Comparison of ENCODE assay signal across 28 cellular contexts in the genomic region with DNA sequence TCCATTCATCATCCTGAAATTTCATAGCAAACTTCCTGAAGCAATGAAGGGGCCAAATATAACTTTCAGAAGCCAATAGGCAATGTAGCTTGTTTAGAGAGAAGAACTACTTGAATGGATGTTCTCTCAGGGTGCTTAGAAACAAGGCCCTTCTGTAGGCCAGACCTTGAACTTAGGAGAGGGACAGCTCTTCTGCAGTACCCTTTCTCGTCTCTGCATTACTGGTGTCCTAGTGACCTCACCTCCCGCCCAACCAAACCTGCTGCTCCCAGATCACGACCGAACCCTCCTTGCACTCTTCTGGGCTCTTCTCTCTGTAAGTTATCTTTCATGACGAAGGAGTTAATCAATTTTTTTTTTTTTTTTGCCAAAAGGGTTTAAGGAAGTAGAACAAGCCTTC.
"Had no signal": no experiment of that assay in that cellular context is flagged by ENCODE, and none has a peak within 500 bp of the region (broad histone marks: within the 10 kb centered on the region; RNA-seq: fewer than 3 reads in every experiment).

No MANE protein-coding gene starts in this region.

- H3K36me3 ChIP-seq: left lung, lower lobe of right lung, ovary, right atrium auricular region, tibial nerve, uterus had no signal

- H3K27ac Mint-ChIP-seq: immature natural killer cell; mesothelial cell of epicardium; naive thymus-derived CD4-positive, alpha-beta T cell; natural killer cell treated with Interleukin-12 subunit alpha and Interleukin-12 subunit beta and Interleukin-15 and Interleukin-18, amount 100 ng/mL, for 72 hours; progenitor cell of endocrine pancreas; stimulated activated effector memory CD8-positive, alpha-beta T cell treated with anti-CD3 and anti-CD28 coated beads, Interleukin-12 subunit alpha, Interleukin-12 subunit beta, amount 100 ng/mL, for 72 hours; stimulated activated naive CD8-positive, alpha-beta T cell treated with anti-CD3 and anti-CD28 coated beads, Interleukin-15, amount 100 ng/mL, for 72 hours; type B pancreatic cell had no signal

- H3K27ac ChIP-seq: left lung, lower lobe of right lung, ovary, skin epidermis, tibial nerve, uterus had no signal

- H3K4me1 Mint-ChIP-seq: immature natural killer cell; mesothelial cell of epicardium; naive thymus-derived CD4-positive, alpha-beta T cell; stimulated activated effector memory CD8-positive, alpha-beta T cell treated with anti-CD3 and anti-CD28 coated beads, Interleukin-12 subunit alpha, Interleukin-12 subunit beta, amount 100 ng/mL, for 72 hours; stimulated activated naive CD8-positive, alpha-beta T cell treated with anti-CD3 and anti-CD28 coated beads, Interleukin-15, amount 100 ng/mL, for 72 hours had no signal

- H3K9me3 ChIP-seq: left lung, lower lobe of right lung, ovary, right atrium auricular region, tibial nerve, uterus had no signal

- H3K27me3 Mint-ChIP-seq: naive thymus-derived CD4-positive, alpha-beta T cell; natural killer cell treated with Interleukin-12 subunit alpha and Interleukin-12 subunit beta and Interleukin-15 and Interleukin-18, amount 100 ng/mL, for 72 hours; progenitor cell of endocrine pancreas; stimulated activated naive CD8-positive, alpha-beta T cell treated with anti-CD3 and anti-CD28 coated beads, Interleukin-15, amount 100 ng/mL, for 72 hours; type B pancreatic cell had no signal

- H3K36me3 Mint-ChIP-seq: mesothelial cell of epicardium; naive thymus-derived CD4-positive, alpha-beta T cell; natural killer cell treated with Interleukin-12 subunit alpha and Interleukin-12 subunit beta and Interleukin-15 and Interleukin-18, amount 100 ng/mL, for 72 hours; stimulated activated effector memory CD8-positive, alpha-beta T cell treated with anti-CD3 and anti-CD28 coated beads, Interleukin-12 subunit alpha, Interleukin-12 subunit beta, amount 100 ng/mL, for 72 hours; type B pancreatic cell had no signal

- DNase-seq: hippocampal formation; immature natural killer cell; kidney; left colon; left lung; lower lobe of right lung; mammary epithelial cell; mesenchymal stem cell; naive thymus-derived CD4-positive, alpha-beta T cell; ovary; stimulated activated CD4-positive, alpha-beta T cell treated with anti-CD3 and anti-CD28 coated beads, Interleukin-12 subunit alpha, Interleukin-12 subunit beta, amount 100 ng/mL, for 4 hours; stimulated activated CD4-positive, alpha-beta T cell treated with anti-CD3 and anti-CD28 coated beads, Interleukin-15, amount 100 ng/mL, for 24 hours; stimulated activated CD4-positive, alpha-beta T cell treated with anti-CD3 and anti-CD28 coated beads, Interleukin-2, amount 100 ng/mL, for 24 hours; stimulated activated CD4-positive, alpha-beta T cell treated with anti-CD3 and anti-CD28 coated beads, Interleukin-4, amount 100 ng/mL, for 24 hours; stimulated activated naive CD4-positive, alpha-beta T cell; stimulated activated naive CD8-positive, alpha-beta T cell treated with anti-CD3 and anti-CD28 coated beads, Interleukin-15, amount 100 ng/mL, for 72 hours; substantia nigra; uterus had no signal

- H3K4me3 Mint-ChIP-seq: immature natural killer cell; mesothelial cell of epicardium; naive thymus-derived CD4-positive, alpha-beta T cell; natural killer cell treated with Interleukin-12 subunit alpha and Interleukin-12 subunit beta and Interleukin-15 and Interleukin-18, amount 100 ng/mL, for 72 hours; stimulated activated effector memory CD8-positive, alpha-beta T cell treated with anti-CD3 and anti-CD28 coated beads, Interleukin-12 subunit alpha, Interleukin-12 subunit beta, amount 100 ng/mL, for 72 hours; stimulated activated naive CD8-positive, alpha-beta T cell treated with anti-CD3 and anti-CD28 coated beads, Interleukin-15, amount 100 ng/mL, for 72 hours; type B pancreatic cell had no signal

- FAIRE-seq: islet of Langerhans, kidney had no signal

- H3K4me1 ChIP-seq: left lung, lower lobe of right lung, right atrium auricular region, tibial nerve, uterus had no signal

- ATAC-seq: left colon; left lung; lower lobe of right lung; naive thymus-derived CD4-positive, alpha-beta T cell; natural killer cell treated with Interleukin-12 subunit alpha and Interleukin-12 subunit beta and Interleukin-15 and Interleukin-18, amount 100 ng/mL, for 72 hours; sciatic nerve; stimulated activated effector memory CD8-positive, alpha-beta T cell treated with anti-CD3 and anti-CD28 coated beads, Interleukin-12 subunit alpha, Interleukin-12 subunit beta, amount 100 ng/mL, for 72 hours; stimulated activated naive CD8-positive, alpha-beta T cell treated with anti-CD3 and anti-CD28 coated beads, Interleukin-15, amount 100 ng/mL, for 72 hours had no signal

- H3K4me3 ChIP-seq: left lung, lower lobe of right lung, ovary, right atrium auricular region, skin epidermis, tibial nerve, uterus had no signal

- H3K9me3 Mint-ChIP-seq: mesothelial cell of epicardium, type B pancreatic cell had no signal

- H3K27me3 ChIP-seq: left lung, ovary, right atrium auricular region, tibial nerve, uterus had no signal
